1 cellular context compared by ENCODE assay signal in the genomic region with DNA sequence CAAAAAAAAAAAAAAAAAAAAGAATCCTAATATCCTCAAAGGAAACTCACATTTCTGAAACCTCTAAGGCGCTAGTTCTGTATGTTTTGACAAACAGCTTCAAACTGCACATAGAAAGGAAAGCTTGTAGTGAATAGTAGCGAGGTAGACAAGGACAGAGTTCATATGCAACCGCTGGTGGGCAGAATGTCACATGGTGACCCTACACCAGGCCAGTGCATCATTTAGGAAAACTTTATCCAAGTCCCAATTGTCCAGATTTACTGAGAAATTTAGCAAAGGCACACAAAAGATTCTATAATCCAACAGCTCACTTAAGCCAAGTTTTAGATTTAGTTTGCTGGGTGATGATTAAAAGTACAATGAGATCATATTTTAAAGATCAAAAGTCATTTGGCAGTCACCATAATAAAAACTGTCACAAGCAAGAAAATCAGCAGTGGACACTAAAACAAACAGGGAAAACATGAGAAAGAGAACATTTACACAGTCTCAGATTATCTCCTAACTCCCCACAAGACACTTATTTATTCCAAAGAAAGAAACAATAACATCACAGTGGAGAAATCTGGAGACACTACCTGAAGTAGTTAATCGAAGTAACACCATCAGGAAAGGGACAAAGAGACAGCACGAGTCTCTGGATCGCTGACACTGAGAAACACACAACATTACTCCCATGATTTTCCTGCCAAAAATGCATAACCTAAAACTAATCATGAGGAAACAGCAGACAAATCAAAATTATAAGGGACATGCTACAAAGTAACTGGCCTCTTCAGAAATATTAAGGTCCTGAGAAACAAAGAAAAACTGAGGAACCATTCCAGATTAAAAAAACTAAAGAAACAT.
TF ChIP-seq lines count a peak whose summit lies in the region.

No MANE protein-coding gene starts in this region.

TF ChIP-seq in K562, 482 proteins besides CTCF, POLR2A, EP300 and RAD21 (continued from another document):
- TF ChIP-seq HEY1 (CRISPR knock-in tag; IDR thresholded peaks at IDR 0.05; ENCODE audit: borderline replicate concordance), result no peak
- TF ChIP-seq MXI1 (IDR thresholded peaks at IDR 0.05; ENCODE audit: low read depth, low read length), result no peak
- TF ChIP-seq DMBX1 (CRISPR knock-in tag; IDR thresholded peaks at IDR 0.05; ENCODE audit: borderline replicate concordance), result no peak
- TF ChIP-seq ZNF41 (CRISPR knock-in tag; conservative IDR thresholded peaks at IDR 0.05), result no peak
- TF ChIP-seq ZNF780A (CRISPR knock-in tag; IDR thresholded peaks at IDR 0.05), result no peak
- TF ChIP-seq BCL6 (CRISPR knock-in tag; IDR thresholded peaks at IDR 0.05), result no peak
- no peak for TF ChIP-seq KDM5B (IDR thresholded peaks at IDR 0.05; ENCODE audit: insufficient replicate concordance, low read depth, low read length)
- TF ChIP-seq SMARCA4 (IDR thresholded peaks at IDR 0.05), result no peak
- no peak for TF ChIP-seq ZNF133 (CRISPR knock-in tag; IDR thresholded peaks at IDR 0.05)
- TF ChIP-seq EHMT2 (IDR thresholded peaks at IDR 0.05), result no peak
- no peak for TF ChIP-seq HMG20B (CRISPR knock-in tag; IDR thresholded peaks at IDR 0.05)
- TF ChIP-seq, protein P1, sequence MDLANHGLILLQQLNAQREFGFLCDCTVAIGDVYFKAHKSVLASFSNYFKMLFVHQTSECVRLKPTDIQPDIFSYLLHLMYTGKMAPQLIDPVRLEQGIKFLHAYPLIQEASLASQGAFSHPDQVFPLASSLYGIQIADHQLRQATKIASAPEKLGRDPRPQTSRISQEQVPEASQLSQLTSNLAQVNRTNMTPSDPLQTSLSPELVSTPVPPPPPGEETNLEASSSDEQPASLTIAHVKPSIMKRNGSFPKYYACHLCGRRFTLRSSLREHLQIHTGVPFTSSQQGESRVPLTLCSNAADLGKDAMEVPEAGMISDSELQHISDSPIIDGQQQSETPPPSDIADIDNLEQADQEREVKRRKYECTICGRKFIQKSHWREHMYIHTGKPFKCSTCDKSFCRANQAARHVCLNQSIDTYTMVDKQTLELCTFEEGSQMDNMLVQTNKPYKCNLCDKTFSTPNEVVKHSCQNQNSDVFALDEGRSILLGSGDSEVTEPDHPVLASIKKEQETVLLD (IDR thresholded peaks at IDR 0.05), result no peak
